Comparison of ENCODE assay signal across 8 cellular contexts in genomic region chr12:124512667-124513296, GRCh38. TPM values are rescaled to one million over a fixed set of nuclear protein-coding genes. Genes with fewer than 3 reads are reported as not detected.
DNase-seq lines count a peak whose midpoint lies in the region; ATAC-seq, FAIRE-seq and TF ChIP-seq lines count a peak whose summit lies in the region.

No MANE protein-coding gene starts in this region.

- H3K4me3 ChIP-seq in RWPE2 (ENCODE audit: severe bottlenecking), result no peak overlapping the region
- H3K4me3 ChIP-seq in esophagus squamous epithelium, result peak overlapping the region in 1 of 4 donors; percentile 11

- no peak for TF ChIP-seq POLR2A in H54 (IDR thresholded peaks at IDR 0.05; ENCODE audit: low read depth, low read length)
- TF ChIP-seq POLR2A in esophagus squamous epithelium (IDR thresholded peaks at IDR 0.05), result no peak

- H3K9me3 ChIP-seq in RWPE2 (ENCODE audit: severe bottlenecking) (no peaks in the 10 kb centered on the region), esophagus squamous epithelium (no peaks in the 10 kb centered on the region)

- H3K36me3 ChIP-seq in RWPE2 (ENCODE audit: low read depth) (peaks cover 24% of the 10 kb centered on the region; the same call in 1 of the 2 replicates), esophagus squamous epithelium (peaks cover 0 to 4% (median 0%) of the 10 kb centered on the region in 3 donors)

- TF ChIP-seq CTCF in RWPE2 (IDR thresholded peaks at IDR 0.05; ENCODE audit: poor library complexity, severe bottlenecking) (no peak), esophagus squamous epithelium (IDR thresholded peaks at IDR 0.05) (no peak)

- peak; percentile 67 for FAIRE-seq in H54 (lab: Jason Lieb, UNC)

- H3K4me1 ChIP-seq in RWPE2 (ENCODE audit: insufficient read depth, poor library complexity, severe bottlenecking) (peaks cover 57% of the 10 kb centered on the region), esophagus squamous epithelium (peaks cover 65 to 100% (median 74%) of the 10 kb centered on the region in 3 donors)

- peak; percentile 89 for DNase-seq in H54 (ENCODE audit: insufficient read length, low spot score)
- DNase-seq in RWPE2 (ENCODE audit: low spot score), result peak; percentile 96
- DNase-seq in esophagus squamous epithelium (lab: John Stamatoyannopoulos, UW), result no peak
- DNase-seq in middle frontal gyrus (ENCODE audit: extremely low spot score, low spot score), result peak; percentile 59
- no peak for DNase-seq in NCI-H1048 (lab: John Stamatoyannopoulos, UW)
- no peak for DNase-seq in stimulated activated naive CD4-positive, alpha-beta T cell (lab: John Stamatoyannopoulos, UW)

- H3K27ac ChIP-seq in RWPE2 (ENCODE audit: poor library complexity, severe bottlenecking), result peak overlapping the region; percentile 97
- peak overlapping the region; percentile 66 to 88 (median 76) for H3K27ac ChIP-seq in esophagus squamous epithelium

- peak; percentile 45 for ATAC-seq in RWPE2 (ENCODE audit: low read depth)
- no peak for ATAC-seq in HG02884 (IDR thresholded peaks at IDR 0.05; ENCODE audit: unreplicated experiment)
- no peak for ATAC-seq in HG03378 (IDR thresholded peaks at IDR 0.05; ENCODE audit: unreplicated experiment)

- intact Hi-C loops in esophagus squamous epithelium (cut with DNase I), result no loop called here

- 2 to 26% methylated on average over 6 to 7 of the region's 16 CpGs for WGBS in esophagus squamous epithelium, 2 donors

- H3K27me3 ChIP-seq in RWPE2 (ENCODE audit: insufficient read depth, poor library complexity, severe bottlenecking) (no peaks in the 10 kb centered on the region), esophagus squamous epithelium (no peaks in the 10 kb centered on the region)

RNA-seq across cellular contexts. Expression of gene NCOR2, which starts 54.6 kb away (rescaled TPM):
- total RNA-seq in esophagus squamous epithelium, result 10 to 100 TPM; 17.7 to 84.1 (median 45.6) TPM

Comparison
In these comparisons a context has a peak if more than half of its experiments do, and no peak if none do; other contexts are left out.
1. DNase-seq: peak in H54 (single experiment), RWPE2 (single experiment) and middle frontal gyrus (single experiment); none in esophagus squamous epithelium (single experiment), NCI-H1048 (single experiment) and stimulated activated naive CD4-positive, alpha-beta T cell (0 of 6).